ENCODE assay signal across 8 cellular contexts in genomic region chr15:72200395-72201237, GRCh38. TPM values are rescaled to one million over a fixed set of nuclear protein-coding genes. Genes with fewer than 3 reads are reported as not detected.
DNase-seq lines count a peak whose midpoint lies in the region; ATAC-seq, FAIRE-seq and TF ChIP-seq lines count a peak whose summit lies in the region.
"Had no signal": no experiment of that assay in that cellular context is flagged by ENCODE, and none has a peak within 500 bp of the region (broad histone marks: within the 10 kb centered on the region; RNA-seq: fewer than 3 reads in every experiment).

No MANE protein-coding gene starts in this region.

- TF ChIP-seq CTCF in CD4-positive, alpha-beta T cell (IDR thresholded peaks at IDR 0.05), result no peak
- TF ChIP-seq CTCF in astrocyte (IDR thresholded peaks at IDR 0.05; ENCODE audit: insufficient read depth, low read depth, low read length) (no peak), nephron progenitor cell (IDR thresholded peaks at IDR 0.05) (no peak)

- H3K9me3 Mint-ChIP-seq in CD4-positive, alpha-beta T cell, result no peaks in the 10 kb centered on the region
- H3K9me3 Mint-ChIP-seq in astrocyte (ENCODE audit: unreplicated experiment) (no peaks in the 10 kb centered on the region), nephron progenitor cell (no peaks in the 10 kb centered on the region)

- H3K36me3 Mint-ChIP-seq in CD4-positive, alpha-beta T cell (ENCODE audit: low read depth), result peaks cover 76% of the 10 kb centered on the region
- peaks cover 32% of the 10 kb centered on the region for H3K36me3 Mint-ChIP-seq in astrocyte (ENCODE audit: low read depth, unreplicated experiment)
- H3K36me3 Mint-ChIP-seq in nephron progenitor cell (ENCODE audit: low read depth), result peaks cover 66% of the 10 kb centered on the region

- H3K79me2 ChIP-seq in astrocyte (ENCODE audit: insufficient read depth, low read length), result peaks cover 36% of the 10 kb centered on the region

- H2AFZ ChIP-seq in astrocyte (ENCODE audit: low read depth, low read length), result no peak overlapping the region

- DNase-seq in CD4-positive, alpha-beta T cell, result no peak
- no peak for DNase-seq in HTR-8/SVneo (ENCODE audit: insufficient read length, low spot score)
- DNase-seq in astrocyte (ENCODE audit: low read depth), result no peak
- no peak for DNase-seq in nephron progenitor cell
- no peak for DNase-seq in NCI-H1092 (lab: John Stamatoyannopoulos, UW)
- DNase-seq in AML-193 (lab: John Stamatoyannopoulos, UW), result no peak
- no peak for DNase-seq in GDM1 (lab: John Stamatoyannopoulos, UW)

- no peak overlapping the region for H3K9ac ChIP-seq in astrocyte (ENCODE audit: low read length)

- H3K4me2 ChIP-seq in astrocyte (ENCODE audit: low read length), result no peak overlapping the region

- no peak overlapping the region for H3K4me3 ChIP-seq in astrocyte (ENCODE audit: insufficient read depth, low read depth, low read length)

- peaks cover 18% of the 10 kb centered on the region for H3K4me1 ChIP-seq in astrocyte (ENCODE audit: insufficient read depth, low read length)

- no peak overlapping the region for H3K4me3 Mint-ChIP-seq in CD4-positive, alpha-beta T cell
- H3K4me3 Mint-ChIP-seq in astrocyte (ENCODE audit: unreplicated experiment) (peak overlapping the region; percentile 57), nephron progenitor cell (no peak overlapping the region)
- H3K4me3 Mint-ChIP-seq: activated naive CD8-positive, alpha-beta T cell had no signal

- H3K27me3 ChIP-seq in CD4-positive, alpha-beta T cell (ENCODE audit: control insufficient read depth, insufficient read depth, low read length), result peaks cover 11% of the 10 kb centered on the region
- H3K27me3 ChIP-seq in astrocyte (ENCODE audit: insufficient read depth, low read length), result no peaks in the 10 kb centered on the region

- peaks cover 11% of the 10 kb centered on the region for H3K27me3 Mint-ChIP-seq in CD4-positive, alpha-beta T cell
- no peaks in the 10 kb centered on the region for H3K27me3 Mint-ChIP-seq in astrocyte (ENCODE audit: low read depth, unreplicated experiment)
- peaks cover 40% of the 10 kb centered on the region for H3K27me3 Mint-ChIP-seq in nephron progenitor cell (ENCODE audit: low read depth, poor library complexity)

- no peaks in the 10 kb centered on the region for H3K9me3 ChIP-seq in CD4-positive, alpha-beta T cell (ENCODE audit: control insufficient read depth, low read length)
- H3K9me3 ChIP-seq in astrocyte (ENCODE audit: insufficient read depth, low read depth, low read length), result no peaks in the 10 kb centered on the region

- FAIRE-seq in HTR-8/SVneo (lab: Jason Lieb, UNC) (peak; percentile 40), astrocyte (lab: Jason Lieb, UNC) (no peak)

- no peak for ATAC-seq in CD4-positive, alpha-beta T cell (ENCODE audit: poor library complexity)

- H3K27ac ChIP-seq in CD4-positive, alpha-beta T cell (ENCODE audit: low read depth, low read length), result no peak overlapping the region
- H3K27ac ChIP-seq in astrocyte (ENCODE audit: low read depth, low read length), result no peak overlapping the region

- peak overlapping the region; percentile 34 for H3K27ac Mint-ChIP-seq in CD4-positive, alpha-beta T cell
- H3K27ac Mint-ChIP-seq in astrocyte (ENCODE audit: unreplicated experiment) (peak overlapping the region; percentile 47), nephron progenitor cell (peak overlapping the region; percentile 93)
- H3K27ac Mint-ChIP-seq: activated naive CD8-positive, alpha-beta T cell had no signal

- peaks cover 87% of the 10 kb centered on the region for H4K20me1 ChIP-seq in astrocyte (ENCODE audit: insufficient read depth, low read length)

- intact Hi-C loops in CD4-positive, alpha-beta T cell (cut with DNase I, micrococcal nuclease), result no loop called here

- H3K36me3 ChIP-seq in astrocyte (ENCODE audit: insufficient read depth, low read length), result peaks cover 73% of the 10 kb centered on the region

- CTCF ChIA-PET in CD4-positive, alpha-beta T cell (lab: Charles Lee), result interaction anchor here (0.7 to 2.6 kb wide), 13 partner anchors 9 to 86 kb away, joined by 3 to 14 read pairs (median 4); partner anchors contain the start of genes MYO9A, PARP6, PKM and SENP8

- POLR2A ChIA-PET in CD4-positive, alpha-beta T cell (lab: Charles Lee), result interaction anchor here (1.0 to 5.9 kb wide), 5 partner anchors 27 to 86 kb away, joined by 3 to 29 read pairs (median 3); partner anchors contain the start of gene PKM

- peaks cover 9% of the 10 kb centered on the region for H3K4me1 Mint-ChIP-seq in CD4-positive, alpha-beta T cell (ENCODE audit: low read depth)
- H3K4me1 Mint-ChIP-seq in astrocyte (ENCODE audit: low read depth, unreplicated experiment) (peaks cover 36% of the 10 kb centered on the region), nephron progenitor cell (peaks cover 5% of the 10 kb centered on the region)

RNA-seq across cellular contexts. Expression of gene GRAMD2A, which starts 3.0 kb away (rescaled TPM):
- total RNA-seq in CD4-positive, alpha-beta T cell, result not detected
- 0.68 and 0.77 TPM in 2 replicates for total RNA-seq in astrocyte

RNA-seq across cellular contexts. Expression of gene PKM, which starts 30.4 kb away (rescaled TPM):
- 100 to 1,000 TPM; 202 to 203 TPM for total RNA-seq in CD4-positive, alpha-beta T cell
- 2,189 and 2,288 TPM in 2 replicates for total RNA-seq in astrocyte

Comparison
In these comparisons a context has a peak if more than half of its experiments do, and no peak if none do; other contexts are left out.
1. H3K27ac Mint-ChIP-seq: peak in every context shown above with its lines; median percentile 93 in nephron progenitor cell; 47 in astrocyte; 34 in CD4-positive, alpha-beta T cell.
2. RNA of gene PKM, which starts 30.4 kb away (total RNA-seq): 2,189 to 2,288 TPM in astrocyte; 202 to 203 TPM in CD4-positive, alpha-beta T cell; every median in the first group is over 10 times any median in the second.